Comparison of ENCODE assay signal across 22 cellular contexts in the genomic region with DNA sequence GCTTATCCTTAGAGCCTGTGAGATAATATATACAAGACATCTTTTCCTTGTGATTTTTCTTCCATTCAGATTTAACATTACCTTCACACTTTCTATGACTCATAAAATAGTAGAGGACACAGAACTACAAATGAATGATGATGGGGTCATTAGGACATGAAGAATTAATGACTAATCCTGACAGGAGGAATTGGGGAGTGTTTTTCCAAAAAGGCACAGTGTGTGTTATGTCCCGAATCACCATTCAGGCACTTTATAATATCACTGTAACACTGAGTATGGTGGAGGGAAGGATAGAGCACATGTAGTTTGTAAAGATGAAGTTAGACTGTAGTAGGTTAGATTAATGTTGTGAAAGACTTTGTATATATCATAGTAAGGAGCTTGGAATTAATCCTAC.
A peak's percentile ranks its signal among the peaks of the same experiment; 100 is the strongest.
DNase-seq lines count a peak whose midpoint lies in the region; ATAC-seq, FAIRE-seq and TF ChIP-seq lines count a peak whose summit lies in the region.
"Had no signal": no experiment of that assay in that cellular context is flagged by ENCODE, and none has a peak within 500 bp of the region (broad histone marks: within the 10 kb centered on the region; RNA-seq: fewer than 3 reads in every experiment).

No MANE protein-coding gene starts in this region.

- peak; percentile 99 for ATAC-seq in foreskin keratinocyte
- ATAC-seq in GM18867 (IDR thresholded peaks at IDR 0.05; ENCODE audit: unreplicated experiment): no peak
- ATAC-seq: GM12878, GM23338, HCT116 had no signal

- CTCF ChIA-PET in mammary epithelial cell (lab: Charles Lee; ENCODE audit: low non-redundant PET): no interaction called here

- WGBS in mammary epithelial cell (ENCODE audit: low coverage, missing lambda C conversion rate): 0% methylated on average over 1 of the region's 1 CpG
- WGBS in adrenal gland, 4 donors: 0 to 54% (median 23%) methylated on average over 1 of the region's 1 CpG

- intact Hi-C loops in mammary epithelial cell (cut with micrococcal nuclease) (no loop called here), breast epithelium (cut with DNase I; ENCODE audit: low total_unique reads) (no loop called here), adrenal gland (cut with DNase I) (no loop called here)

- H3K27me3 ChIP-seq in mammary epithelial cell (ENCODE audit: insufficient read depth, low read length) (no peaks in the 10 kb centered on the region), breast epithelium (no peaks in the 10 kb centered on the region), astrocyte (ENCODE audit: insufficient read depth, low read length) (no peaks in the 10 kb centered on the region), foreskin keratinocyte (no peaks in the 10 kb centered on the region), adrenal gland (no peaks in the 10 kb centered on the region)

- FAIRE-seq in astrocyte (lab: Jason Lieb, UNC): no peak
- FAIRE-seq: GM12878, RCC 7860 had no signal

- H3K9ac ChIP-seq in mammary epithelial cell (ENCODE audit: insufficient read depth, low read length): no peak overlapping the region
- H3K9ac ChIP-seq in astrocyte (ENCODE audit: low read length): no peak overlapping the region

- no peak for TF ChIP-seq CTCF in mammary epithelial cell (conservative IDR thresholded peaks at IDR 0.05 in 1 of 2, IDR thresholded peaks at IDR 0.05 in 1 of 2; ENCODE audit: extremely low read depth in 1 of 2, insufficient read depth in 1 of 2, low read depth in 1 of 2, low read length in 2 of 2)
- TF ChIP-seq CTCF in breast epithelium (IDR thresholded peaks at IDR 0.05): no peak
- no peak for TF ChIP-seq CTCF in astrocyte (IDR thresholded peaks at IDR 0.05; ENCODE audit: insufficient read depth, low read depth, low read length)
- TF ChIP-seq CTCF in foreskin keratinocyte (conservative IDR thresholded peaks at IDR 0.05): no peak
- TF ChIP-seq CTCF in endothelial cell (IDR thresholded peaks at IDR 0.05; ENCODE audit: unreplicated experiment): no peak
- TF ChIP-seq CTCF in adrenal gland (IDR thresholded peaks at IDR 0.05): no peak

- H3K79me2 ChIP-seq in mammary epithelial cell (ENCODE audit: insufficient read depth, low read length) (no peaks in the 10 kb centered on the region), astrocyte (ENCODE audit: insufficient read depth, low read length) (no peaks in the 10 kb centered on the region)

- in situ Hi-C loops in mammary epithelial cell (cut with MboI; ENCODE audit: low sequenced_read_pairs in 2 of 2): loop anchor here in 1 of 2 donors (25.0 kb wide), 1 partner anchor 319 kb away; no protein-coding TSS in a partner anchor

- TF ChIP-seq POLR2A in breast epithelium (IDR thresholded peaks at IDR 0.05) (no peak), adrenal gland (IDR thresholded peaks at IDR 0.05) (no peak)

- no peak overlapping the region for H3K4me2 ChIP-seq in mammary epithelial cell (ENCODE audit: insufficient read depth, low read depth, low read length)
- no peak overlapping the region for H3K4me2 ChIP-seq in astrocyte (ENCODE audit: low read length)
- H3K4me2 ChIP-seq: GM23338 had no signal

- peak; percentile 58 for DNase-seq in mammary epithelial cell
- DNase-seq in breast epithelium (ENCODE audit: low spot score in 2 of 2): no peak
- DNase-seq in astrocyte (ENCODE audit: low read depth): peak; percentile 54
- peak in 1 of 2 donors; percentile 74 for DNase-seq in foreskin keratinocyte
- no peak for DNase-seq in endothelial cell (ENCODE audit: low spot score)
- no peak for DNase-seq in cerebellar cortex (ENCODE audit: low spot score)
- no peak for DNase-seq in adrenal gland
- DNase-seq: 8988T; DMS 273 treated with DMSO at 0.1 percent for 48 hours; Kasumi-1; NCI-H1092 treated with DMSO at 0.1 percent for 48 hours; NCI-H146; NCI-H2029 treated with DMSO at 0.1 percent for 48 hours; NCI-H2171; NK-92 treated with Interleukin-12 subunit alpha and Interleukin-12 subunit beta, amount 100 ng/mL, for 24 hours; SHP77 treated with DMSO at 0.1 percent for 48 hours had no signal

- H3K27me3 Mint-ChIP-seq in astrocyte (ENCODE audit: low read depth, unreplicated experiment) (no peaks in the 10 kb centered on the region), endothelial cell (ENCODE audit: unreplicated experiment) (no peaks in the 10 kb centered on the region)
- H3K27me3 Mint-ChIP-seq: B cell had no signal

- H3K9me3 Mint-ChIP-seq in astrocyte (ENCODE audit: unreplicated experiment): no peaks in the 10 kb centered on the region
- no peaks in the 10 kb centered on the region for H3K9me3 Mint-ChIP-seq in endothelial cell (ENCODE audit: unreplicated experiment)

- H3K4me3 Mint-ChIP-seq in astrocyte (ENCODE audit: unreplicated experiment) (no peak overlapping the region), endothelial cell (ENCODE audit: unreplicated experiment) (no peak overlapping the region)
- H3K4me3 Mint-ChIP-seq: B cell, GM23338 had no signal

- H3K27ac Mint-ChIP-seq in astrocyte (ENCODE audit: unreplicated experiment) (no peak overlapping the region), endothelial cell (ENCODE audit: unreplicated experiment) (no peak overlapping the region)
- H3K27ac Mint-ChIP-seq: B cell, GM23338 had no signal

- H3K4me1 ChIP-seq in mammary epithelial cell (ENCODE audit: insufficient read depth, low read length) (peaks cover 4% of the 10 kb centered on the region), breast epithelium (no peaks in the 10 kb centered on the region), astrocyte (ENCODE audit: insufficient read depth, low read length) (no peaks in the 10 kb centered on the region), foreskin keratinocyte (peaks cover 11% of the 10 kb centered on the region), adrenal gland (replicated peaks in 1 of 2) (no peaks in the 10 kb centered on the region)

- H3K4me1 Mint-ChIP-seq in astrocyte (ENCODE audit: low read depth, unreplicated experiment) (no peaks in the 10 kb centered on the region), endothelial cell (ENCODE audit: unreplicated experiment) (no peaks in the 10 kb centered on the region)
- H3K4me1 Mint-ChIP-seq: B cell, GM23338 had no signal

- no peaks in the 10 kb centered on the region for H4K20me1 ChIP-seq in mammary epithelial cell (ENCODE audit: insufficient read depth, low read length)
- H4K20me1 ChIP-seq in astrocyte (ENCODE audit: insufficient read depth, low read length): no peaks in the 10 kb centered on the region

- H3K9me3 ChIP-seq in mammary epithelial cell (replicated peaks; ENCODE audit: insufficient read depth, low read length) (no peaks in the 10 kb centered on the region), breast epithelium (no peaks in the 10 kb centered on the region), astrocyte (ENCODE audit: insufficient read depth, low read depth, low read length) (no peaks in the 10 kb centered on the region), adrenal gland (replicated peaks in 1 of 3) (no peaks in the 10 kb centered on the region)

- no TSS peak for BruUV-seq in mammary epithelial cell (replicated peaks; lab: Mats Ljungman, UMichigan)

- H3K27ac ChIP-seq in mammary epithelial cell (ENCODE audit: insufficient read depth, low read depth, low read length): no peak overlapping the region
- H3K27ac ChIP-seq in breast epithelium: no peak overlapping the region
- H3K27ac ChIP-seq in astrocyte (ENCODE audit: low read depth, low read length): no peak overlapping the region
- H3K27ac ChIP-seq in foreskin keratinocyte: no peak overlapping the region
- H3K27ac ChIP-seq in adrenal gland: no peak overlapping the region

- H3K36me3 ChIP-seq in mammary epithelial cell (ENCODE audit: insufficient read depth, low read length) (no peaks in the 10 kb centered on the region), breast epithelium (no peaks in the 10 kb centered on the region), astrocyte (ENCODE audit: insufficient read depth, low read length) (no peaks in the 10 kb centered on the region), adrenal gland (replicated peaks in 1 of 2) (no peaks in the 10 kb centered on the region)

- no peak overlapping the region for H2AFZ ChIP-seq in mammary epithelial cell (ENCODE audit: low read depth, low read length)
- H2AFZ ChIP-seq in astrocyte (ENCODE audit: low read depth, low read length): no peak overlapping the region
- H2AFZ ChIP-seq: GM23338 had no signal

- H3K4me3 ChIP-seq in mammary epithelial cell (replicated peaks in 1 of 3; ENCODE audit: insufficient read depth in 1 of 3, low read depth in 2 of 3, low read length in 3 of 3) (no peak overlapping the region), breast epithelium (no peak overlapping the region), astrocyte (ENCODE audit: insufficient read depth, low read depth, low read length) (no peak overlapping the region), adrenal gland (no peak overlapping the region)
- H3K4me3 ChIP-seq: GM12878, GM23338 had no signal

- no peaks in the 10 kb centered on the region for H3K36me3 Mint-ChIP-seq in astrocyte (ENCODE audit: low read depth, unreplicated experiment)
- H3K36me3 Mint-ChIP-seq in endothelial cell (ENCODE audit: low read depth, unreplicated experiment): no peaks in the 10 kb centered on the region

- dilution Hi-C loops in mammary epithelial cell (cut with HindIII; ENCODE audit: low sequenced_read_pairs): no loop called here

Comparison
In these comparisons a context has a peak if more than half of its experiments do, and no peak if none do; other contexts are left out.
1. DNase-seq: peak in mammary epithelial cell (single experiment) and astrocyte (single experiment); none in breast epithelium (0 of 2), endothelial cell (single experiment), cerebellar cortex (single experiment) and adrenal gland (0 of 7).